ENCODE assay signal across 8 cellular contexts in the genomic region with DNA sequence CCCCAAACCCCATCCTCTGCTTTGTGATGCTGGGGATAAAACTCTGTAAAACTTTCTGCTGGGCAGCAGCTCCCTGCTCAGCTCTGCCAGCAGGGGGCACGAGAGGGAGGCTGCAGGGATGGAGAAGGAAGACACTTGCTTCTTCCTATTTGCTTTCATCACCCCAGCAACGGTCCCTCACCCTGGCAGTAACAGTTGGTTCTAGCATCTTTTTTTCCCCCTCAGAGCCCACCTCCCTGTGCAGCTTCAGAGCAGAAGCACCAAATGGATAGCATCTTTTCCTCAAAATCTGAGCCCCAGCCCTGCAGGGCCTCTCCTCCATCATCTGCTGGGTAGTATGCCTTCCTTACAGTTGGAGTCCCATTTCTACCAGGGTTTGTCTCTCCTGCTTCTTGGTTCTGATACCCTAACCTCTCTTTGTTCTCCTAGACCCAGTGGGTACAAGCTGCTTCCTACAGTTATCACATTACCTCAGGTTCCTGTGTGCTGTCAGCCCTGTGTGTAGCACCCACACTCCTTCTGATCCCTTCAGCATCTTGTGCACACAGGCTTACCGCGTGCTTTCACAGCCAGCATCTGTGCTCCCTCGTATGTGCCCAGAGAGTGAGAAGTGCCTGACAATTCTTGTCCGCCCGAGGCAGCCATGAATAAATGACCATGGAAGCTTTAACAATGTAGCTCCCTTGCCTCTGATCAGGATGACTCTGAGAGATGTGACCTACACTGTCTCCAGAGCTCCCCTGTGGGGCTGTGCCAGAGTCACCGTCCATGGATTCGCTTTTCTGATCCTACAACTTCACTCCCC. TPM values are rescaled to one million over a fixed set of nuclear protein-coding genes. Genes with fewer than 3 reads are reported as not detected.
A peak's percentile ranks its signal among the peaks of the same experiment; 100 is the strongest.
DNase-seq lines count a peak whose midpoint lies in the region; ATAC-seq and TF ChIP-seq lines count a peak whose summit lies in the region.

No MANE protein-coding gene starts in this region.

- no peak overlapping the region for H3K9ac ChIP-seq in BLaER1

- peaks cover 86% of the 10 kb centered on the region for H3K36me3 ChIP-seq in BLaER1
- H3K36me3 ChIP-seq in SJSA1 = peaks cover 93% of the 10 kb centered on the region
- no peaks in the 10 kb centered on the region for H3K36me3 ChIP-seq in ovary
- no peaks in the 10 kb centered on the region for H3K36me3 ChIP-seq in tibial artery

- in situ Hi-C loops in KBM-7 (cut with MboI; ENCODE audit: low pct_unique_long_range_greater_than_20kb, low sequenced_read_pairs) = no loop called here

- TF ChIP-seq CTCF in ovary (IDR thresholded peaks at IDR 0.05) (no peak), tibial artery (IDR thresholded peaks at IDR 0.05) (peak; percentile 55 to 69)

- peak; percentile 68 for ATAC-seq in GM19043 (IDR thresholded peaks at IDR 0.05; ENCODE audit: low read depth, unreplicated experiment)

- H3K4me1 ChIP-seq in BLaER1 (peaks cover 9% of the 10 kb centered on the region), SJSA1 (replicated peaks) (no peaks in the 10 kb centered on the region), ovary (ENCODE audit: insufficient read depth) (no peaks in the 10 kb centered on the region), tibial artery (no peaks in the 10 kb centered on the region)

- TF ChIP-seq EP300 in ovary (IDR thresholded peaks at IDR 0.05) = no peak

- intact Hi-C loops in ovary (cut with DNase I) (no loop called here), tibial artery (cut with DNase I; ENCODE audit: low total_unique reads) (no loop called here)

- H3K27ac ChIP-seq in BLaER1 (peak overlapping the region; percentile 52), SJSA1 (peak overlapping the region; percentile 33; the same call in 1 of the 2 replicates), ovary (no peak overlapping the region), tibial artery (no peak overlapping the region)

- 71 to 72% (median 72%) methylated on average over 9 of the region's 9 CpGs for WGBS in ovary, 3 donors

- no peaks in the 10 kb centered on the region for H3K27me3 ChIP-seq in BLaER1
- H3K27me3 ChIP-seq in SJSA1 (replicated peaks) = no peaks in the 10 kb centered on the region
- H3K27me3 ChIP-seq in ovary = no peaks in the 10 kb centered on the region
- no peaks in the 10 kb centered on the region for H3K27me3 ChIP-seq in tibial artery

- H4K20me1 ChIP-seq in BLaER1 = no peaks in the 10 kb centered on the region

- H3K4me2 ChIP-seq in BLaER1 = peak overlapping the region; percentile 27; the same call in 1 of the 2 replicates

- H3K4me3 ChIP-seq in BLaER1 = no peak overlapping the region
- no peak overlapping the region for H3K4me3 ChIP-seq in SJSA1
- no peak overlapping the region for H3K4me3 ChIP-seq in ovary
- H3K4me3 ChIP-seq in tibial artery = no peak overlapping the region

- H3K9me3 ChIP-seq in BLaER1 (no peaks in the 10 kb centered on the region), SJSA1 (replicated peaks) (no peaks in the 10 kb centered on the region), ovary (no peaks in the 10 kb centered on the region), tibial artery (no peaks in the 10 kb centered on the region)

- peak; percentile 91 for DNase-seq in KBM-7
- peak; percentile 57 to 81 for DNase-seq in SJSA1 (ENCODE audit: low read depth in 1 of 2, low spot score in 2 of 2)
- DNase-seq in activated effector memory CD4-positive, alpha-beta T cell treated with Interleukin-2 at 50 U/mL for 16 hours = peak; percentile 71
- peak; percentile 73 for DNase-seq in fibroblast of the conjunctiva (ENCODE audit: low read depth)
- peak in 3 of 5 donors; percentile 30 to 38 (median 31) for DNase-seq in ovary
- peak in 1 of 2 donors; percentile 55 for DNase-seq in tibial artery

- TF ChIP-seq POLR2A in ovary (IDR thresholded peaks at IDR 0.05) = no peak

RNA-seq across cellular contexts. Expression of a gene that starts 14.5 kb away (rescaled TPM):
- 25.1 and 33.4 TPM in 2 replicates for total RNA-seq in SJSA1 (2014; rRNA removed; shearing (Covaris generic))
- 1 to 10 TPM in 1 of 7 donors, under 1 TPM in 3, not detected in 3; 0.11 to 1.4 (median 0.14) TPM for total RNA-seq in ovary
- 1 to 10 TPM in 1 of 2 donors, under 1 TPM in 1; 0.15 to 1.3 TPM for polyA plus RNA-seq in ovary

RNA-seq across cellular contexts. Expression of a gene that starts 29.1 kb away (rescaled TPM):
- total RNA-seq in SJSA1 (2014; rRNA removed; shearing (Covaris generic)) = not detected in 2 replicates
- total RNA-seq in ovary = not detected
- not detected for polyA plus RNA-seq in ovary

RNA-seq across cellular contexts. Expression of a gene that starts 34.3 kb away (rescaled TPM):
- 0.16 and 1.5 TPM in 2 replicates for total RNA-seq in SJSA1 (2014; rRNA removed; shearing (Covaris generic))
- total RNA-seq in ovary = under 1 TPM in 4 of 7 donors, not detected in 3; 0.10 to 0.69 (median 0.20) TPM
- under 1 TPM in 1 of 2 donors, not detected in 1; 0.07 TPM for polyA plus RNA-seq in ovary

Comparison
In these comparisons a context has a peak if more than half of its experiments do, and no peak if none do; other contexts are left out.
1. H3K27ac ChIP-seq: peak in BLaER1 (single experiment) and SJSA1 (single experiment); none in ovary (0 of 2) and tibial artery (0 of 2).
2. CTCF ChIP-seq: peak in tibial artery (2 of 2); none in ovary (0 of 3).
3. RNA of a gene that starts 14.5 kb away (total RNA-seq): 25.1 to 33.4 TPM in SJSA1; 0.11 to 1.4 TPM in ovary; every median in the first group is over 10 times any median in the second.